Comparison of ENCODE assay signal across 1 cellular context in the genomic region with DNA sequence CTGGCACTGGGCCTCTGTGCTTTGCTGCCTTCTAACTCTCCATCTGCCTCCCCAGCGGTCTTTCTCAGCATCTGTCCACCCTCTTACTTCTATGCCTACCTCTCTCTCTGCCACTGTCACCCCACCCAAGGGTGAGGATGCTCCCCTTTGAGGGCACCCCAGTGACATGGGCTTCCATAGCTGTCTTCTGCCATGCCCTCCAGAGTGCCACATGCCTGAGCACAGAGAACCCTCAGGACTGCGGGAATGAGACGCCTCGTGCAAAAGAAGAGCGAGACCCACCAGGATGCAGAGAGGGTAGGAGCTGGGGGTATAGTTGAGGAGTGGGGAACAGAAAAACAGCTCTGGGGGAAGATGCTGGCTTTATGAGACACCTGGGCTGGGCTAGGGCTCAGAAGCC.
TF ChIP-seq lines count a peak whose summit lies in the region.

No MANE protein-coding gene starts in this region.

TF ChIP-seq in H1, 55 proteins besides CTCF, POLR2A, EP300 and RAD21:
- TF ChIP-seq, protein P1, sequence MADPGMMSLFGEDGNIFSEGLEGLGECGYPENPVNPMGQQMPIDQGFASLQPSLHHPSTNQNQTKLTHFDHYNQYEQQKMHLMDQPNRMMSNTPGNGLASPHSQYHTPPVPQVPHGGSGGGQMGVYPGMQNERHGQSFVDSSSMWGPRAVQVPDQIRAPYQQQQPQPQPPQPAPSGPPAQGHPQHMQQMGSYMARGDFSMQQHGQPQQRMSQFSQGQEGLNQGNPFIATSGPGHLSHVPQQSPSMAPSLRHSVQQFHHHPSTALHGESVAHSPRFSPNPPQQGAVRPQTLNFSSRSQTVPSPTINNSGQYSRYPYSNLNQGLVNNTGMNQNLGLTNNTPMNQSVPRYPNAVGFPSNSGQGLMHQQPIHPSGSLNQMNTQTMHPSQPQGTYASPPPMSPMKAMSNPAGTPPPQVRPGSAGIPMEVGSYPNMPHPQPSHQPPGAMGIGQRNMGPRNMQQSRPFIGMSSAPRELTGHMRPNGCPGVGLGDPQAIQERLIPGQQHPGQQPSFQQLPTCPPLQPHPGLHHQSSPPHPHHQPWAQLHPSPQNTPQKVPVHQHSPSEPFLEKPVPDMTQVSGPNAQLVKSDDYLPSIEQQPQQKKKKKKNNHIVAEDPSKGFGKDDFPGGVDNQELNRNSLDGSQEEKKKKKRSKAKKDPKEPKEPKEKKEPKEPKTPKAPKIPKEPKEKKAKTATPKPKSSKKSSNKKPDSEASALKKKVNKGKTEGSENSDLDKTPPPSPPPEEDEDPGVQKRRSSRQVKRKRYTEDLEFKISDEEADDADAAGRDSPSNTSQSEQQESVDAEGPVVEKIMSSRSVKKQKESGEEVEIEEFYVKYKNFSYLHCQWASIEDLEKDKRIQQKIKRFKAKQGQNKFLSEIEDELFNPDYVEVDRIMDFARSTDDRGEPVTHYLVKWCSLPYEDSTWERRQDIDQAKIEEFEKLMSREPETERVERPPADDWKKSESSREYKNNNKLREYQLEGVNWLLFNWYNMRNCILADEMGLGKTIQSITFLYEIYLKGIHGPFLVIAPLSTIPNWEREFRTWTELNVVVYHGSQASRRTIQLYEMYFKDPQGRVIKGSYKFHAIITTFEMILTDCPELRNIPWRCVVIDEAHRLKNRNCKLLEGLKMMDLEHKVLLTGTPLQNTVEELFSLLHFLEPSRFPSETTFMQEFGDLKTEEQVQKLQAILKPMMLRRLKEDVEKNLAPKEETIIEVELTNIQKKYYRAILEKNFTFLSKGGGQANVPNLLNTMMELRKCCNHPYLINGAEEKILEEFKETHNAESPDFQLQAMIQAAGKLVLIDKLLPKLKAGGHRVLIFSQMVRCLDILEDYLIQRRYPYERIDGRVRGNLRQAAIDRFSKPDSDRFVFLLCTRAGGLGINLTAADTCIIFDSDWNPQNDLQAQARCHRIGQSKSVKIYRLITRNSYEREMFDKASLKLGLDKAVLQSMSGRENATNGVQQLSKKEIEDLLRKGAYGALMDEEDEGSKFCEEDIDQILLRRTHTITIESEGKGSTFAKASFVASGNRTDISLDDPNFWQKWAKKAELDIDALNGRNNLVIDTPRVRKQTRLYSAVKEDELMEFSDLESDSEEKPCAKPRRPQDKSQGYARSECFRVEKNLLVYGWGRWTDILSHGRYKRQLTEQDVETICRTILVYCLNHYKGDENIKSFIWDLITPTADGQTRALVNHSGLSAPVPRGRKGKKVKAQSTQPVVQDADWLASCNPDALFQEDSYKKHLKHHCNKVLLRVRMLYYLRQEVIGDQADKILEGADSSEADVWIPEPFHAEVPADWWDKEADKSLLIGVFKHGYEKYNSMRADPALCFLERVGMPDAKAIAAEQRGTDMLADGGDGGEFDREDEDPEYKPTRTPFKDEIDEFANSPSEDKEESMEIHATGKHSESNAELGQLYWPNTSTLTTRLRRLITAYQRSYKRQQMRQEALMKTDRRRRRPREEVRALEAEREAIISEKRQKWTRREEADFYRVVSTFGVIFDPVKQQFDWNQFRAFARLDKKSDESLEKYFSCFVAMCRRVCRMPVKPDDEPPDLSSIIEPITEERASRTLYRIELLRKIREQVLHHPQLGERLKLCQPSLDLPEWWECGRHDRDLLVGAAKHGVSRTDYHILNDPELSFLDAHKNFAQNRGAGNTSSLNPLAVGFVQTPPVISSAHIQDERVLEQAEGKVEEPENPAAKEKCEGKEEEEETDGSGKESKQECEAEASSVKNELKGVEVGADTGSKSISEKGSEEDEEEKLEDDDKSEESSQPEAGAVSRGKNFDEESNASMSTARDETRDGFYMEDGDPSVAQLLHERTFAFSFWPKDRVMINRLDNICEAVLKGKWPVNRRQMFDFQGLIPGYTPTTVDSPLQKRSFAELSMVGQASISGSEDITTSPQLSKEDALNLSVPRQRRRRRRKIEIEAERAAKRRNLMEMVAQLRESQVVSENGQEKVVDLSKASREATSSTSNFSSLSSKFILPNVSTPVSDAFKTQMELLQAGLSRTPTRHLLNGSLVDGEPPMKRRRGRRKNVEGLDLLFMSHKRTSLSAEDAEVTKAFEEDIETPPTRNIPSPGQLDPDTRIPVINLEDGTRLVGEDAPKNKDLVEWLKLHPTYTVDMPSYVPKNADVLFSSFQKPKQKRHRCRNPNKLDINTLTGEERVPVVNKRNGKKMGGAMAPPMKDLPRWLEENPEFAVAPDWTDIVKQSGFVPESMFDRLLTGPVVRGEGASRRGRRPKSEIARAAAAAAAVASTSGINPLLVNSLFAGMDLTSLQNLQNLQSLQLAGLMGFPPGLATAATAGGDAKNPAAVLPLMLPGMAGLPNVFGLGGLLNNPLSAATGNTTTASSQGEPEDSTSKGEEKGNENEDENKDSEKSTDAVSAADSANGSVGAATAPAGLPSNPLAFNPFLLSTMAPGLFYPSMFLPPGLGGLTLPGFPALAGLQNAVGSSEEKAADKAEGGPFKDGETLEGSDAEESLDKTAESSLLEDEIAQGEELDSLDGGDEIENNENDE (IDR thresholded peaks at IDR 0.05; ENCODE audit: insufficient replicate concordance, low read length) = no peak
- TF ChIP-seq YY1 (IDR thresholded peaks at IDR 0.05; ENCODE audit: low read depth, low read length) = no peak
- no peak for TF ChIP-seq SP2 (IDR thresholded peaks at IDR 0.05; ENCODE audit: low read length)
- TF ChIP-seq CBX5 (IDR thresholded peaks at IDR 0.05; ENCODE audit: low read depth, low read length) = no peak
- TF ChIP-seq CHD1 (IDR thresholded peaks at IDR 0.05; ENCODE audit: low read depth, low read length) = no peak
- TF ChIP-seq TAF1 (IDR thresholded peaks at IDR 0.05; ENCODE audit: low read depth, low read length) = no peak
- no peak for TF ChIP-seq HDAC2 (IDR thresholded peaks at IDR 0.05; ENCODE audit: borderline replicate concordance in 1 of 2, low read depth in 2 of 2, low read length in 2 of 2)
- no peak for TF ChIP-seq SUZ12 (IDR thresholded peaks at IDR 0.05; ENCODE audit: low read length)
- TF ChIP-seq, protein P2, sequence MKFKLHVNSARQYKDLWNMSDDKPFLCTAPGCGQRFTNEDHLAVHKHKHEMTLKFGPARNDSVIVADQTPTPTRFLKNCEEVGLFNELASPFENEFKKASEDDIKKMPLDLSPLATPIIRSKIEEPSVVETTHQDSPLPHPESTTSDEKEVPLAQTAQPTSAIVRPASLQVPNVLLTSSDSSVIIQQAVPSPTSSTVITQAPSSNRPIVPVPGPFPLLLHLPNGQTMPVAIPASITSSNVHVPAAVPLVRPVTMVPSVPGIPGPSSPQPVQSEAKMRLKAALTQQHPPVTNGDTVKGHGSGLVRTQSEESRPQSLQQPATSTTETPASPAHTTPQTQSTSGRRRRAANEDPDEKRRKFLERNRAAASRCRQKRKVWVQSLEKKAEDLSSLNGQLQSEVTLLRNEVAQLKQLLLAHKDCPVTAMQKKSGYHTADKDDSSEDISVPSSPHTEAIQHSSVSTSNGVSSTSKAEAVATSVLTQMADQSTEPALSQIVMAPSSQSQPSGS (IDR thresholded peaks at IDR 0.05; ENCODE audit: low read length) = no peak
